Comparison of ENCODE assay signal across 8 cellular contexts in the genomic region with DNA sequence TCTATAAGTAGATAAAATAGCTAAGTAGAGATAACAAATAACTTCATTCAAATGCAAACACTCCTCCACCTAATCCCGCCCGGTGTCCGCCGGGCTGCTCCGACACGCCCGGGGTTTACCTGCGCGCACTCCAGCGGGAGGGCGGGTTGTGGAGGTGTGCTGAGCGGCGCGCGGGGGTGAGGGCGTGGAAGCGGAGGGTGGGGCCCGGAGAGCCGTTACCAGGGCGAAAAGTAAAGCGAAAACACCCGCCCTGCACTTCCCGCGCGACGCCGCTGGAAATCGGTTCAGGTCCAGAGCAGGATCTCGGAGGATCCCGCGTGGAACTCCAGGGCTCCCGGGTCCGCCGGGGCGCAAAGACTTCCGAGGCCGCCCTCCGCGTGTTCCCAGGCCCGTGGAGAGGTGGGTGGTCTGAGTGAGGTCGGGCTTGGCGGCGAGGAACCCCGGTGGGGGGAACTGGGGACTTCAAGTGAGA. TPM values are rescaled to one million over a fixed set of nuclear protein-coding genes. Genes with fewer than 3 reads are reported as not detected.
DNase-seq lines count a peak whose midpoint lies in the region; ATAC-seq, FAIRE-seq and TF ChIP-seq lines count a peak whose summit lies in the region.

No MANE protein-coding gene starts in this region.

- H3K27me3 ChIP-seq in right atrium auricular region: peaks cover 0 to 8% of the 10 kb centered on the region in 2 donors
- H3K27me3 ChIP-seq in sigmoid colon: peaks cover 12 to 39% (median 34%) of the 10 kb centered on the region in 3 donors

- WGBS in sigmoid colon, 2 donors: 1 to 2% methylated on average over 44 of the region's 44 CpGs

- no peak for FAIRE-seq in HTR-8/SVneo (lab: Jason Lieb, UNC)

- H3K27ac ChIP-seq in right atrium auricular region: peak overlapping the region; percentile 81 to 86
- peak overlapping the region in 2 of 4 donors; percentile 99 for H3K27ac ChIP-seq in sigmoid colon

- no peak for TF ChIP-seq EP300 in sigmoid colon (IDR thresholded peaks at IDR 0.05)

- peak overlapping the region; percentile 64 to 73 for H3K4me3 ChIP-seq in right atrium auricular region
- peak overlapping the region; percentile 54 to 88 (median 81) for H3K4me3 ChIP-seq in sigmoid colon

- TF ChIP-seq POLR2A in sigmoid colon (IDR thresholded peaks at IDR 0.05): peak in 1 of 2 donors; percentile 28

- no peaks in the 10 kb centered on the region for H3K9me3 ChIP-seq in right atrium auricular region
- no peaks in the 10 kb centered on the region for H3K9me3 ChIP-seq in sigmoid colon

- intact Hi-C loops in sigmoid colon (cut with DNase I): loop anchor here (1.0 to 5.0 kb wide), 3 partner anchors 47 to 569 kb away; a partner anchor contains a TSS

- no peaks in the 10 kb centered on the region for H3K36me3 ChIP-seq in right atrium auricular region
- H3K36me3 ChIP-seq in sigmoid colon: no peaks in the 10 kb centered on the region

- ATAC-seq in HG02588 (IDR thresholded peaks at IDR 0.05; ENCODE audit: unreplicated experiment): no peak

- DNase-seq in ELR (ENCODE audit: low read depth): peak; percentile 19
- DNase-seq in NCI-H345 (lab: John Stamatoyannopoulos, UW): peak; percentile 66
- DNase-seq in activated naive CD4-positive, alpha-beta T cell (lab: John Stamatoyannopoulos, UW): peak in 3 of 4 experiments; percentile 11 to 38 (median 15)
- DNase-seq in right atrium auricular region (ENCODE audit: low spot score): no peak
- peak; percentile 78 for DNase-seq in sigmoid colon
- no peak for DNase-seq in NCI-H524 (lab: John Stamatoyannopoulos, UW)
- no peak for DNase-seq in HTR-8/SVneo (ENCODE audit: insufficient read length, low spot score)

- H3K4me1 ChIP-seq in right atrium auricular region (peaks cover 0 to 40% of the 10 kb centered on the region in 2 donors), sigmoid colon (peaks cover 0 to 54% (median 38%) of the 10 kb centered on the region in 4 donors)

- no peak for TF ChIP-seq CTCF in right atrium auricular region (IDR thresholded peaks at IDR 0.05)
- no peak for TF ChIP-seq CTCF in sigmoid colon (IDR thresholded peaks at IDR 0.05)

RNA-seq across cellular contexts. Expression of a gene that starts 1.8 kb away (rescaled TPM):
- total RNA-seq in right atrium auricular region (10 to 100 TPM; 12.6 to 27.6 TPM), sigmoid colon (10 to 100 TPM in 2 of 4 donors, 1 to 10 TPM in 2; 3.2 to 32.0 (median 11.8) TPM)
- polyA plus RNA-seq in sigmoid colon: 100 to 1,000 TPM in 1 of 3 donors, 10 to 100 TPM in 2; 29.4 to 162 (median 37.8) TPM

Comparison
In these comparisons a context has a peak if more than half of its experiments do, and no peak if none do; other contexts are left out.
1. DNase-seq: peak in ELR (single experiment), NCI-H345 (single experiment), activated naive CD4-positive, alpha-beta T cell (3 of 4) and sigmoid colon (single experiment); none in right atrium auricular region (single experiment), NCI-H524 (0 of 2) and HTR-8/SVneo (single experiment).